In genomic region chr10:125161570-125162139, GRCh38 we compare ENCODE assay signal across 1 cellular context.
A peak's percentile ranks its signal among the peaks of the same experiment; 100 is the strongest.
TF ChIP-seq lines count a peak whose summit lies in the region.

No MANE protein-coding gene starts in this region.

TF ChIP-seq in HCT116, 20 proteins besides CTCF, POLR2A, EP300 and RAD21 (continued from another document):
- no peak for TF ChIP-seq REST (IDR thresholded peaks at IDR 0.05; ENCODE audit: low read depth)
- TF ChIP-seq ZFX (IDR thresholded peaks at IDR 0.05) = peak; percentile 65
